25 cellular contexts compared by ENCODE assay signal in the genomic region with DNA sequence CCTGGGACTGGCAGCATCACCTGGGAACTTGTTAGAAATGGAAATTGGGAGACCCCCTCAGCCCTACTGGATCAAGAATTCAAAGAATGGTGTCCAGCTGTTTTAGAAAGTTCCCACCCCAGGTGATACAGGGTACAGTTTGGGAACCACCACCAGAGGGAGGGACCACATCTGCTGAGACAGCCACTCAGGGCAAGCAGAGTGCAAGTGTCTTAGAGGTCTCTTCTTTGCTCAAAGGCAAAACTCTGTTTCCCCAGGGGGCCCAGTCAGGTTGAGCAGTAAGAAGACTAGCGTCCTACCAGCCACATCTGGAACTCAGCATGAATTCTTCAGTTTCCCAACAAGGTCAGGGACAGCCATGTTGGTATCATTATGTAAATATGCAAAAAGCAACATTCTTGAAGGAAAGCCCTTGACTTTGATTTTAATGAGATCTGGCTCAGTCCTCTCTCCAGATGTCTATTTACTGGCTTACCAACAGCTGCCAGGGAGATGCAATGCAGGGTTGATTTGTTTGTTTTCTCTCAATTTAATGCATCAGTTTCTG. TPM values are rescaled to one million over a fixed set of nuclear protein-coding genes. Genes with fewer than 3 reads are reported as not detected.
A peak's percentile ranks its signal among the peaks of the same experiment; 100 is the strongest.
DNase-seq lines count a peak whose midpoint lies in the region; ATAC-seq, FAIRE-seq and TF ChIP-seq lines count a peak whose summit lies in the region.
"Had no signal": no experiment of that assay in that cellular context is flagged by ENCODE, and none has a peak within 500 bp of the region (broad histone marks: within the 10 kb centered on the region; RNA-seq: fewer than 3 reads in every experiment).

No MANE protein-coding gene starts in this region.

- POLR2A ChIA-PET in A549 (lab: Yijun Ruan, JAX) (no interaction called here), WTC11 (lab: Charles Lee) (no interaction called here)

- no peaks in the 10 kb centered on the region for H3K27me3 ChIP-seq in GM23248 (replicated peaks; ENCODE audit: insufficient read depth)
- H3K27me3 ChIP-seq: hepatocyte, MG63, tibial nerve had no signal

- no peaks in the 10 kb centered on the region for H3K9me2 ChIP-seq in GM23248 (ENCODE audit: insufficient read depth)

- TF ChIP-seq EP300 in A549 (IDR thresholded peaks at IDR 0.05), result no peak

- H3K27me3 Mint-ChIP-seq in WTC11 (ENCODE audit: low read depth), result peaks cover 27% of the 10 kb centered on the region

- FAIRE-seq in A549 (lab: Jason Lieb, UNC), result no peak
- no peak for FAIRE-seq in GM19239 (lab: Jason Lieb, UNC)
- FAIRE-seq: frontal cortex had no signal

- H3K4me3 Mint-ChIP-seq in WTC11, result no peak overlapping the region
- H3K4me3 Mint-ChIP-seq: activated naive CD4-positive, alpha-beta T cell treated with anti-CD3 and anti-CD28 coated beads for 36 hours; activated T-cell treated with anti-CD3 and anti-CD28 coated beads, Interleukin-2, amount 50 U/mL, for 72 hours; immature natural killer cell had no signal

- H3K27ac Mint-ChIP-seq in WTC11, result no peak overlapping the region
- H3K27ac Mint-ChIP-seq: activated naive CD4-positive, alpha-beta T cell treated with anti-CD3 and anti-CD28 coated beads for 36 hours; activated T-cell treated with anti-CD3 and anti-CD28 coated beads, Interleukin-2, amount 50 U/mL, for 72 hours; immature natural killer cell had no signal

- TF ChIP-seq POLR2A in A549 (IDR thresholded peaks at IDR 0.05; ENCODE audit: low read length), result no peak

- in situ Hi-C loops in GM23248 (cut with MboI), result no loop called here

- ATAC-seq in A549 (peak in 1 of 2 experiments; percentile 10; a peak in 3 of 6 replicates), WTC11 (peak; percentile 26; the same call in 1 of the 2 replicates), HG03469 (IDR thresholded peaks at IDR 0.05; ENCODE audit: unreplicated experiment) (no peak), GM19324 (IDR thresholded peaks at IDR 0.05; ENCODE audit: low FRiP score, unreplicated experiment) (no peak)
- ATAC-seq: activated T-cell treated with anti-CD3 and anti-CD28 coated beads, Interleukin-2, amount 50 U/mL, for 72 hours had no signal

- no peaks in the 10 kb centered on the region for H4K20me1 ChIP-seq in GM23248 (ENCODE audit: insufficient read depth)

- no peaks in the 10 kb centered on the region for H3K36me3 Mint-ChIP-seq in WTC11
- H3K36me3 Mint-ChIP-seq: immature natural killer cell had no signal

- CTCF ChIA-PET in A549 (lab: Yijun Ruan, JAX) (interaction anchor here (0.7 to 2.3 kb wide), 10 partner anchors 11 to 187 kb away, joined by 3 to 10 read pairs (median 3); no protein-coding TSS in a partner anchor), WTC11 (lab: Charles Lee) (interaction anchor here (0.5 to 2.3 kb wide), 6 partner anchors 8 to 595 kb away, joined by 3 to 8 read pairs (median 3); no protein-coding TSS in a partner anchor)

- H3K36me3 ChIP-seq in GM23248 (ENCODE audit: low read depth), result peaks cover 4% of the 10 kb centered on the region; the same call in 1 of the 2 replicates
- H3K36me3 ChIP-seq: BE2C, neutrophil, stomach, tibial nerve had no signal

- 100% methylated on average over 1 of the region's 1 CpG for WGBS in A549 (ENCODE audit: missing lambda C conversion rate)
- WGBS in GM23248 (ENCODE audit: low coverage in 1 of 2, low lambda C conversion rate in 2 of 2, missing lambda C conversion rate in 2 of 2), 2 experiments, result 11 to 20% methylated on average over 1 of the region's 1 CpG

- peaks cover 15% of the 10 kb centered on the region for H3K4me1 Mint-ChIP-seq in WTC11

- TF ChIP-seq CTCF in A549 (IDR thresholded peaks at IDR 0.05) (no peak), WTC11 (IDR thresholded peaks at IDR 0.05) (no peak)

- H3K4me2 ChIP-seq in A549 (no peak overlapping the region), GM23248 (ENCODE audit: unreplicated experiment) (no peak overlapping the region)
- H3K4me2 ChIP-seq: hepatocyte had no signal

- H3K9me3 ChIP-seq in A549 (no peaks in the 10 kb centered on the region), GM23248 (ENCODE audit: low read depth) (no peaks in the 10 kb centered on the region)
- H3K9me3 ChIP-seq: BE2C, MG63, neutrophil, stomach, tibial nerve had no signal

- TF ChIP-seq RAD21 in A549 (conservative IDR thresholded peaks at IDR 0.05 in 1 of 2, IDR thresholded peaks at IDR 0.05 in 1 of 2), result no peak

- H3F3A ChIP-seq in GM23248 (ENCODE audit: insufficient read depth), result peaks cover 94% of the 10 kb centered on the region

- no peak overlapping the region for H3K4me3 ChIP-seq in A549
- H3K4me3 ChIP-seq in GM23248, result no peak overlapping the region
- H3K4me3 ChIP-seq: dorsolateral prefrontal cortex, hepatocyte, MG63, stomach, tibial nerve had no signal

- no peak overlapping the region for H2AFZ ChIP-seq in GM23248
- H2AFZ ChIP-seq: hepatocyte had no signal

- no peak for DNase-seq in A549 (ENCODE audit: low read depth in 1 of 2, low spot score in 1 of 2)
- DNase-seq in GM23248, result peak; percentile 27
- no peak for DNase-seq in WTC11 (ENCODE audit: low spot score)
- peak; percentile 27 for DNase-seq in fibroblast of gingiva (ENCODE audit: low read depth)
- no peak for DNase-seq in activated CD4-positive, alpha-beta T cell treated with anti-CD3 and anti-CD28 coated beads, Interleukin-2, amount 50 U/mL, for 1 hour
- no peak for DNase-seq in GM19239 (ENCODE audit: insufficient read length, low spot score)
- DNase-seq: 8988T; activated naive CD4-positive, alpha-beta T cell treated with anti-CD3 and anti-CD28 coated beads for 36 hours; activated T-cell treated with anti-CD3 and anti-CD28 coated beads, Interleukin-2, amount 50 U/mL, for 72 hours; amygdala; BE2C; dorsolateral prefrontal cortex; immature natural killer cell; MG63; NCI-H2081 treated with DMSO at 0.1 percent for 48 hours; NCI-H774; SHP77 treated with DMSO at 0.1 percent for 48 hours; stimulated activated CD8-positive, alpha-beta memory T cell treated with anti-CD3 and anti-CD28 coated beads, Interleukin-4, amount 100 ng/mL, for 48 hours; stomach had no signal

- no peaks in the 10 kb centered on the region for H3K9me3 Mint-ChIP-seq in WTC11
- H3K9me3 Mint-ChIP-seq: activated naive CD4-positive, alpha-beta T cell treated with anti-CD3 and anti-CD28 coated beads for 36 hours; activated T-cell treated with anti-CD3 and anti-CD28 coated beads, Interleukin-2, amount 50 U/mL, for 72 hours; immature natural killer cell had no signal

- H3K4me1 ChIP-seq in A549, result peaks cover 6% of the 10 kb centered on the region; the same call in 1 of the 3 replicates
- H3K4me1 ChIP-seq in GM23248 (ENCODE audit: insufficient read depth), result no peaks in the 10 kb centered on the region
- H3K4me1 ChIP-seq: BE2C, tibial nerve had no signal

- H3K79me2 ChIP-seq in GM23248 (ENCODE audit: insufficient read depth), result no peaks in the 10 kb centered on the region
- H3K79me2 ChIP-seq: hepatocyte had no signal

- H3K27ac ChIP-seq in A549, result no peak overlapping the region; a peak in 1 of 6 replicates
- peak overlapping the region; percentile 17; the same call in 1 of the 2 replicates for H3K27ac ChIP-seq in GM23248
- H3K27ac ChIP-seq: dorsolateral prefrontal cortex, hepatocyte, neutrophil, stomach, tibial nerve had no signal

- H3K9ac ChIP-seq in GM23248, result no peak overlapping the region

TF ChIP-seq in A549, 52 proteins besides CTCF, POLR2A, EP300 and RAD21 (continues in another document):
- no peak for TF ChIP-seq CBX2 (IDR thresholded peaks at IDR 0.05; ENCODE audit: borderline replicate concordance, low read depth)
- TF ChIP-seq MYC (IDR thresholded peaks at IDR 0.05; ENCODE audit: borderline replicate concordance, low read length), result no peak
- no peak for TF ChIP-seq FOSL2 (IDR thresholded peaks at IDR 0.05)
- no peak for TF ChIP-seq FOSL2 (CRISPR knock-in tag; IDR thresholded peaks at IDR 0.05)

TF ChIP-seq in WTC11, 78 proteins besides CTCF, POLR2A, EP300 and RAD21 (continues in another document):
- no peak for TF ChIP-seq CBFB (CRISPR knock-in tag; IDR thresholded peaks at IDR 0.05; ENCODE audit: low read depth)
- TF ChIP-seq TEAD1 (CRISPR knock-in tag; IDR thresholded peaks at IDR 0.05), result no peak
- TF ChIP-seq, protein P1, sequence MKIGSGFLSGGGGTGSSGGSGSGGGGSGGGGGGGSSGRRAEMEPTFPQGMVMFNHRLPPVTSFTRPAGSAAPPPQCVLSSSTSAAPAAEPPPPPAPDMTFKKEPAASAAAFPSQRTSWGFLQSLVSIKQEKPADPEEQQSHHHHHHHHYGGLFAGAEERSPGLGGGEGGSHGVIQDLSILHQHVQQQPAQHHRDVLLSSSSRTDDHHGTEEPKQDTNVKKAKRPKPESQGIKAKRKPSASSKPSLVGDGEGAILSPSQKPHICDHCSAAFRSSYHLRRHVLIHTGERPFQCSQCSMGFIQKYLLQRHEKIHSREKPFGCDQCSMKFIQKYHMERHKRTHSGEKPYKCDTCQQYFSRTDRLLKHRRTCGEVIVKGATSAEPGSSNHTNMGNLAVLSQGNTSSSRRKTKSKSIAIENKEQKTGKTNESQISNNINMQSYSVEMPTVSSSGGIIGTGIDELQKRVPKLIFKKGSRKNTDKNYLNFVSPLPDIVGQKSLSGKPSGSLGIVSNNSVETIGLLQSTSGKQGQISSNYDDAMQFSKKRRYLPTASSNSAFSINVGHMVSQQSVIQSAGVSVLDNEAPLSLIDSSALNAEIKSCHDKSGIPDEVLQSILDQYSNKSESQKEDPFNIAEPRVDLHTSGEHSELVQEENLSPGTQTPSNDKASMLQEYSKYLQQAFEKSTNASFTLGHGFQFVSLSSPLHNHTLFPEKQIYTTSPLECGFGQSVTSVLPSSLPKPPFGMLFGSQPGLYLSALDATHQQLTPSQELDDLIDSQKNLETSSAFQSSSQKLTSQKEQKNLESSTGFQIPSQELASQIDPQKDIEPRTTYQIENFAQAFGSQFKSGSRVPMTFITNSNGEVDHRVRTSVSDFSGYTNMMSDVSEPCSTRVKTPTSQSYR (CRISPR knock-in tag; IDR thresholded peaks at IDR 0.05), result no peak

RNA-seq across cellular contexts. Expression of a gene that starts 46.6 kb away (rescaled TPM):
- polyA plus RNA-seq in A549 (2011; rRNA removed) (1,135 and 1,466 TPM in 2 replicates), A549 (2017; fragmentation: RNase III; extraction: RNeasy Plus Mini Kit Qiagen cat#74134 plus additional on column Dnase treatment) (1,411 to 1,859 TPM (median 1,765 TPM) in 3 replicates), GM23248 (2016; fragmentation: Nextera tagmentation; extraction: Ambion mirVana) (7,159 and 7,358 TPM in 2 replicates)
- 661 and 843 TPM in 2 replicates for polyA plus RNA-seq in A549 (2012; cell fraction: cytosol; rRNA removed)
- polyA plus RNA-seq in A549 (2012; cell fraction: nucleus; rRNA removed), result 1,811 and 1,913 TPM in 2 replicates
- polyA minus RNA-seq in A549 (2011; rRNA and poly(A)+ RNA removed), result 1,411 and 1,484 TPM in 2 replicates
- total RNA-seq in GM23248 (2014; rRNA removed; shearing (Covaris generic)), result 7,109 and 7,351 TPM in 2 replicates
- total RNA-seq in WTC11 (2021), result 7.2 to 9.1 TPM (median 7.8 TPM) in 3 replicates
- total RNA-seq: activated naive CD4-positive, alpha-beta T cell treated with anti-CD3 and anti-CD28 coated beads for 36 hours; activated T-cell treated with anti-CD3 and anti-CD28 coated beads, Interleukin-2, amount 50 U/mL, for 72 hours had no signal

RNA-seq across cellular contexts. Expression of a gene that starts 57.2 kb away (rescaled TPM):
- 69.9 and 101 TPM in 2 replicates for polyA plus RNA-seq in A549 (2011; rRNA removed)
- polyA plus RNA-seq in A549 (2012; cell fraction: cytosol; rRNA removed), result 14.9 TPM in 2 replicates
- polyA plus RNA-seq in A549 (2012; cell fraction: nucleus; rRNA removed), result 8.0 and 9.2 TPM in 2 replicates
- polyA plus RNA-seq in A549 (2017; fragmentation: RNase III; extraction: RNeasy Plus Mini Kit Qiagen cat#74134 plus additional on column Dnase treatment), result 17.1 to 19.5 TPM (median 18.5 TPM) in 3 replicates
- polyA minus RNA-seq in A549 (2011; rRNA and poly(A)+ RNA removed), result 76.1 and 95.2 TPM in 2 replicates
- 50.5 and 53.1 TPM in 2 replicates for total RNA-seq in GM23248 (2014; rRNA removed; shearing (Covaris generic))
- 44.0 and 50.0 TPM in 2 replicates for polyA plus RNA-seq in GM23248 (2016; fragmentation: Nextera tagmentation; extraction: Ambion mirVana)
- 54.9 to 70.3 TPM (median 65.2 TPM) in 3 replicates for total RNA-seq in WTC11 (2021)

Comparison
In these comparisons a context has a peak if more than half of its experiments do, and no peak if none do; other contexts are left out.
1. DNase-seq: peak in GM23248 (single experiment) and fibroblast of gingiva (single experiment); none in A549 (0 of 2), WTC11 (single experiment), activated CD4-positive, alpha-beta T cell treated with anti-CD3 and anti-CD28 coated beads, Interleukin-2, amount 50 U/mL, for 1 hour (single experiment) and GM19239 (single experiment).
2. RNA of a gene that starts 46.6 kb away (total RNA-seq): 7,109 to 7,351 TPM in GM23248; 7.2 to 9.1 TPM in WTC11; every median in the first group is over 100 times any median in the second.